2 cellular contexts compared by ENCODE assay signal in the genomic region with DNA sequence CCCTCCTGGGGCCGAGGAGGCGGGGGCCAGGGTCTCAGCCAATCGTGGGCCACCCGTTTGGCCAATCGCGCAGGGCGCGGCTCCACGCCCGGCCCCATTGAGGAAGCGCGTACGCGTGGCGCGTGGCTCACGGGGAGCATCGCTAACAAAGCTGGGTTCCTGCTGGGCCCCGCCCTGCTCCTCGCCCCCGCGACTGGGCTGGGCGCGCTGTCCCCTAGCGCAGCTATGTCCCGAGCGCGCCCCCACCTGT.
TF ChIP-seq lines count a peak whose summit lies in the region.

No MANE protein-coding gene starts in this region.

TF ChIP-seq in HepG2, 621 proteins besides CTCF, POLR2A, EP300 and RAD21:
- TF ChIP-seq, protein P1, sequence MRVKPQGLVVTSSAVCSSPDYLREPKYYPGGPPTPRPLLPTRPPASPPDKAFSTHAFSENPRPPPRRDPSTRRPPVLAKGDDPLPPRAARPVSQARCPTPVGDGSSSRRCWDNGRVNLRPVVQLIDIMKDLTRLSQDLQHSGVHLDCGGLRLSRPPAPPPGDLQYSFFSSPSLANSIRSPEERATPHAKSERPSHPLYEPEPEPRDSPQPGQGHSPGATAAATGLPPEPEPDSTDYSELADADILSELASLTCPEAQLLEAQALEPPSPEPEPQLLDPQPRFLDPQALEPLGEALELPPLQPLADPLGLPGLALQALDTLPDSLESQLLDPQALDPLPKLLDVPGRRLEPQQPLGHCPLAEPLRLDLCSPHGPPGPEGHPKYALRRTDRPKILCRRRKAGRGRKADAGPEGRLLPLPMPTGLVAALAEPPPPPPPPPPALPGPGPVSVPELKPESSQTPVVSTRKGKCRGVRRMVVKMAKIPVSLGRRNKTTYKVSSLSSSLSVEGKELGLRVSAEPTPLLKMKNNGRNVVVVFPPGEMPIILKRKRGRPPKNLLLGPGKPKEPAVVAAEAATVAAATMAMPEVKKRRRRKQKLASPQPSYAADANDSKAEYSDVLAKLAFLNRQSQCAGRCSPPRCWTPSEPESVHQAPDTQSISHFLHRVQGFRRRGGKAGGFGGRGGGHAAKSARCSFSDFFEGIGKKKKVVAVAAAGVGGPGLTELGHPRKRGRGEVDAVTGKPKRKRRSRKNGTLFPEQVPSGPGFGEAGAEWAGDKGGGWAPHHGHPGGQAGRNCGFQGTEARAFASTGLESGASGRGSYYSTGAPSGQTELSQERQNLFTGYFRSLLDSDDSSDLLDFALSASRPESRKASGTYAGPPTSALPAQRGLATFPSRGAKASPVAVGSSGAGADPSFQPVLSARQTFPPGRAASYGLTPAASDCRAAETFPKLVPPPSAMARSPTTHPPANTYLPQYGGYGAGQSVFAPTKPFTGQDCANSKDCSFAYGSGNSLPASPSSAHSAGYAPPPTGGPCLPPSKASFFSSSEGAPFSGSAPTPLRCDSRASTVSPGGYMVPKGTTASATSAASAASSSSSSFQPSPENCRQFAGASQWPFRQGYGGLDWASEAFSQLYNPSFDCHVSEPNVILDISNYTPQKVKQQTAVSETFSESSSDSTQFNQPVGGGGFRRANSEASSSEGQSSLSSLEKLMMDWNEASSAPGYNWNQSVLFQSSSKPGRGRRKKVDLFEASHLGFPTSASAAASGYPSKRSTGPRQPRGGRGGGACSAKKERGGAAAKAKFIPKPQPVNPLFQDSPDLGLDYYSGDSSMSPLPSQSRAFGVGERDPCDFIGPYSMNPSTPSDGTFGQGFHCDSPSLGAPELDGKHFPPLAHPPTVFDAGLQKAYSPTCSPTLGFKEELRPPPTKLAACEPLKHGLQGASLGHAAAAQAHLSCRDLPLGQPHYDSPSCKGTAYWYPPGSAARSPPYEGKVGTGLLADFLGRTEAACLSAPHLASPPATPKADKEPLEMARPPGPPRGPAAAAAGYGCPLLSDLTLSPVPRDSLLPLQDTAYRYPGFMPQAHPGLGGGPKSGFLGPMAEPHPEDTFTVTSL (CRISPR knock-in tag; IDR thresholded peaks at IDR 0.05; ENCODE audit: borderline replicate concordance), result no peak
- TF ChIP-seq, protein P2, sequence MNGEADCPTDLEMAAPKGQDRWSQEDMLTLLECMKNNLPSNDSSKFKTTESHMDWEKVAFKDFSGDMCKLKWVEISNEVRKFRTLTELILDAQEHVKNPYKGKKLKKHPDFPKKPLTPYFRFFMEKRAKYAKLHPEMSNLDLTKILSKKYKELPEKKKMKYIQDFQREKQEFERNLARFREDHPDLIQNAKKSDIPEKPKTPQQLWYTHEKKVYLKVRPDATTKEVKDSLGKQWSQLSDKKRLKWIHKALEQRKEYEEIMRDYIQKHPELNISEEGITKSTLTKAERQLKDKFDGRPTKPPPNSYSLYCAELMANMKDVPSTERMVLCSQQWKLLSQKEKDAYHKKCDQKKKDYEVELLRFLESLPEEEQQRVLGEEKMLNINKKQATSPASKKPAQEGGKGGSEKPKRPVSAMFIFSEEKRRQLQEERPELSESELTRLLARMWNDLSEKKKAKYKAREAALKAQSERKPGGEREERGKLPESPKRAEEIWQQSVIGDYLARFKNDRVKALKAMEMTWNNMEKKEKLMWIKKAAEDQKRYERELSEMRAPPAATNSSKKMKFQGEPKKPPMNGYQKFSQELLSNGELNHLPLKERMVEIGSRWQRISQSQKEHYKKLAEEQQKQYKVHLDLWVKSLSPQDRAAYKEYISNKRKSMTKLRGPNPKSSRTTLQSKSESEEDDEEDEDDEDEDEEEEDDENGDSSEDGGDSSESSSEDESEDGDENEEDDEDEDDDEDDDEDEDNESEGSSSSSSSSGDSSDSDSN (CRISPR knock-in tag; IDR thresholded peaks at IDR 0.05), result no peak
- TF ChIP-seq MEIS1 (CRISPR knock-in tag; IDR thresholded peaks at IDR 0.05; ENCODE audit: borderline replicate concordance) (no peak), ATF7-NPFF (CRISPR knock-in tag; IDR thresholded peaks at IDR 0.05; ENCODE audit: low read depth) (no peak), ZNF775 (CRISPR knock-in tag; IDR thresholded peaks at IDR 0.05; ENCODE audit: borderline replicate concordance) (no peak), MAF1 (CRISPR knock-in tag; IDR thresholded peaks at IDR 0.05; ENCODE audit: borderline replicate concordance) (no peak), ZNF207 (IDR thresholded peaks at IDR 0.05; ENCODE audit: borderline replicate concordance) (no peak), HNRNPUL1 (IDR thresholded peaks at IDR 0.05; ENCODE audit: low read depth, low read length) (no peak), CENPX (CRISPR knock-in tag; IDR thresholded peaks at IDR 0.05) (no peak), ZNF598 (CRISPR knock-in tag; IDR thresholded peaks at IDR 0.05; ENCODE audit: borderline replicate concordance) (no peak), ZNF703 (CRISPR knock-in tag; IDR thresholded peaks at IDR 0.05; ENCODE audit: borderline replicate concordance) (no peak), ZSCAN12 (CRISPR knock-in tag; IDR thresholded peaks at IDR 0.05) (no peak), ATF1 (CRISPR knock-in tag; IDR thresholded peaks at IDR 0.05) (no peak), FOXP1 (IDR thresholded peaks at IDR 0.05) (no peak), FOXP1 (CRISPR knock-in tag; IDR thresholded peaks at IDR 0.05) (no peak), ZKSCAN8 (CRISPR knock-in tag; IDR thresholded peaks at IDR 0.05; ENCODE audit: borderline replicate concordance) (no peak), MED1 (CRISPR knock-in tag; IDR thresholded peaks at IDR 0.05) (no peak)
- TF ChIP-seq, protein P3, sequence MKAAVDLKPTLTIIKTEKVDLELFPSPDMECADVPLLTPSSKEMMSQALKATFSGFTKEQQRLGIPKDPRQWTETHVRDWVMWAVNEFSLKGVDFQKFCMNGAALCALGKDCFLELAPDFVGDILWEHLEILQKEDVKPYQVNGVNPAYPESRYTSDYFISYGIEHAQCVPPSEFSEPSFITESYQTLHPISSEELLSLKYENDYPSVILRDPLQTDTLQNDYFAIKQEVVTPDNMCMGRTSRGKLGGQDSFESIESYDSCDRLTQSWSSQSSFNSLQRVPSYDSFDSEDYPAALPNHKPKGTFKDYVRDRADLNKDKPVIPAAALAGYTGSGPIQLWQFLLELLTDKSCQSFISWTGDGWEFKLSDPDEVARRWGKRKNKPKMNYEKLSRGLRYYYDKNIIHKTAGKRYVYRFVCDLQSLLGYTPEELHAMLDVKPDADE (CRISPR knock-in tag; IDR thresholded peaks at IDR 0.05), result no peak
- TF ChIP-seq, protein P4, sequence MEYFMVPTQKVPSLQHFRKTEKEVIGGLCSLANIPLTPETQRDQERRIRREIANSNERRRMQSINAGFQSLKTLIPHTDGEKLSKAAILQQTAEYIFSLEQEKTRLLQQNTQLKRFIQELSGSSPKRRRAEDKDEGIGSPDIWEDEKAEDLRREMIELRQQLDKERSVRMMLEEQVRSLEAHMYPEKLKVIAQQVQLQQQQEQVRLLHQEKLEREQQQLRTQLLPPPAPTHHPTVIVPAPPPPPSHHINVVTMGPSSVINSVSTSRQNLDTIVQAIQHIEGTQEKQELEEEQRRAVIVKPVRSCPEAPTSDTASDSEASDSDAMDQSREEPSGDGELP (IDR thresholded peaks at IDR 0.05; ENCODE audit: borderline replicate concordance, low read depth), result no peak

TF ChIP-seq in H1, 55 proteins besides CTCF, POLR2A, EP300 and RAD21:
- TF ChIP-seq YY1 (IDR thresholded peaks at IDR 0.05; ENCODE audit: low read depth, low read length) (no peak), EZH2 (IDR thresholded peaks at IDR 0.05; ENCODE audit: low read depth, low read length, severe bottlenecking) (peak; percentile 56)
